ENCODE assay signal across 3 cellular contexts in the genomic region with DNA sequence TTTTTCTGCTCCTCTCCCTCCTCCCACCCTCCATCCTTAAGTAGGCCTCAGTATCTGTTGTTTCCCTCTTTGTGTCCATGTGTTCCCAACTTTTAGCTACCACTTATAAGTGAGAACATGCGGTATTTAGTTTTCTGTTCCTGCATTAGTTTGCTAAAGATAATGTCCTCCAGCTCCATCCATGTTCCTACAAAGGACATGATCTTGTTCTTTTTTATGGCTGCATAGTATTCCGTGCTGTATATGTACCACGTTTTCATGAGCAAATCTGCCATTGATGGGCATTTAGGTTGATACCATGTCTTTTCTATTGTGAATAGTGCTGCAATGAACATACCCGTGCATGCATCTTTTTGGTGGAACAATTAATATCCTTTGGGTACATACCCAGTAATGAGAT.
TF ChIP-seq lines count a peak whose summit lies in the region.

No MANE protein-coding gene starts in this region.

TF ChIP-seq in HEK293, 187 proteins besides CTCF, POLR2A, EP300 and RAD21:
- TF ChIP-seq ZNF146 (tag by site-specific recombination; IDR thresholded peaks at IDR 0.05) (peak; percentile 89), ZNF580 (tag by site-specific recombination; IDR thresholded peaks at IDR 0.05) (peak; percentile 48; the same call in 1 of the 2 replicates)

TF ChIP-seq in SK-N-SH treated with all-trans-retinoic acid at 6 μM for 48 hours, 23 proteins besides CTCF, POLR2A, EP300 and RAD21:
- 0 out of 2 replicates have a peak, but pooled peaks have one; percentile 11 for TF ChIP-seq ZNF8 (CRISPR knock-in tag; IDR thresholded peaks at IDR 0.05)

TF ChIP-seq in K562, 482 proteins besides CTCF, POLR2A, EP300 and RAD21 (continued from another document):
- TF ChIP-seq BCOR (IDR thresholded peaks at IDR 0.05) (0 out of 2 replicates have a peak, but pooled peaks have one; percentile 23), RBM25 (IDR thresholded peaks at IDR 0.05; ENCODE audit: low read depth, low read length, severe bottlenecking) (peak; percentile 15)
